ENCODE assay signal across 34 cellular contexts in genomic region chr4:140617494-140618060, GRCh38. TPM values are rescaled to one million over a fixed set of nuclear protein-coding genes. Genes with fewer than 3 reads are reported as not detected.
DNase-seq lines count a peak whose midpoint lies in the region; ATAC-seq and TF ChIP-seq lines count a peak whose summit lies in the region.
"Had no signal": no experiment of that assay in that cellular context is flagged by ENCODE, and none has a peak within 500 bp of the region (broad histone marks: within the 10 kb centered on the region; RNA-seq: fewer than 3 reads in every experiment).

No MANE protein-coding gene starts in this region.

- H3K27me3 ChIP-seq in AG04450 (ENCODE audit: control insufficient read depth, insufficient read depth, low read length) (no peaks in the 10 kb centered on the region), HUES64 (ENCODE audit: insufficient read depth, low read length) (no peaks in the 10 kb centered on the region)
- H3K27me3 ChIP-seq: brain microvascular endothelial cell, MG63, transverse colon had no signal

- no peaks in the 10 kb centered on the region; the same call in 1 of the 2 replicates for H3K36me3 ChIP-seq in HUES64 (ENCODE audit: insufficient read depth, low read length)
- H3K36me3 ChIP-seq: brain microvascular endothelial cell, MG63, transverse colon had no signal

- H3K9me3 ChIP-seq in AG04450 (ENCODE audit: control insufficient read depth, insufficient read depth, low read length): no peaks in the 10 kb centered on the region; the same call in 1 of the 2 replicates
- H3K9me3 ChIP-seq in HUES64 (ENCODE audit: insufficient read depth, low read depth, low read length): no peaks in the 10 kb centered on the region
- H3K9me3 ChIP-seq: MG63, psoas muscle, transverse colon had no signal

- H3K27ac Mint-ChIP-seq in WTC11 (no peak overlapping the region), glutamatergic neuron (ENCODE audit: unreplicated experiment) (no peak overlapping the region)
- H3K27ac Mint-ChIP-seq: activated CD4-positive, alpha-beta memory T cell treated with anti-CD3 and anti-CD28 coated beads, Interleukin-2, amount 10 ng/mL, durations not matched to agents 7 days and 5 days; activated naive CD4-positive, alpha-beta T cell treated with anti-CD3 and anti-CD28 coated beads, Interleukin-2, amount 50 U/mL, for 72 hours; activated T-helper 2 cell treated with anti-CD3 and anti-CD28 coated beads, Interferon-gamma antibody, Interleukin-2, Interleukin-4, amounts not matched to agents 10 μg/mL and 5 μg/mL and 100 μg/mL, durations not matched to agents 14 hours and 24 hours and 36 hours; CD4-positive, alpha-beta memory T cell; stimulated activated effector memory CD8-positive, alpha-beta T cell treated with anti-CD3 and anti-CD28 coated beads, Interleukin-12 subunit alpha, Interleukin-12 subunit beta, amount 100 ng/mL, for 72 hours; T-helper 1 cell treated with Interleukin-12 subunit alpha and Interleukin-12 subunit beta and Interleukin-4 antibody, amounts not matched to agents 30 μg/mL and 1 μg/mL, for 36 hours had no signal

- H3K4me1 Mint-ChIP-seq in WTC11: 0 out of 2 replicates have a peak, but pooled peaks cover 4% of the 10 kb centered on the region
- H3K4me1 Mint-ChIP-seq in glutamatergic neuron (ENCODE audit: low read depth, unreplicated experiment): no peaks in the 10 kb centered on the region
- H3K4me1 Mint-ChIP-seq: activated CD4-positive, alpha-beta memory T cell treated with anti-CD3 and anti-CD28 coated beads, Interleukin-2, amount 10 ng/mL, durations not matched to agents 7 days and 5 days; CD4-positive, alpha-beta memory T cell; stimulated activated effector memory CD8-positive, alpha-beta T cell treated with anti-CD3 and anti-CD28 coated beads, Interleukin-12 subunit alpha, Interleukin-12 subunit beta, amount 100 ng/mL, for 72 hours had no signal

- CTCF ChIA-PET in AG04450 (lab: Charles Lee) (no interaction called here), WTC11 (lab: Charles Lee) (interaction anchor here (0.6 to 1.5 kb wide), 3 partner anchors 22 to 258 kb away, joined by 3 to 5 read pairs (median 3); no protein-coding TSS in a partner anchor), GM10248 (lab: Yijun Ruan, JAX) (interaction anchor here (2.3 kb wide), 1 partner anchor 10 kb away, joined by 6 read pairs; no protein-coding TSS in a partner anchor)

- ATAC-seq in WTC11: peak; percentile 77
- peak; percentile 35 for ATAC-seq in left lobe of liver
- ATAC-seq: activated naive CD4-positive, alpha-beta T cell treated with anti-CD3 and anti-CD28 coated beads, Interleukin-2, amount 50 U/mL, for 72 hours; left ventricle myocardium superior; psoas muscle had no signal

- H3K36me3 Mint-ChIP-seq in WTC11 (no peaks in the 10 kb centered on the region), glutamatergic neuron (ENCODE audit: unreplicated experiment) (no peaks in the 10 kb centered on the region)
- H3K36me3 Mint-ChIP-seq: activated naive CD4-positive, alpha-beta T cell treated with anti-CD3 and anti-CD28 coated beads, Interleukin-2, amount 50 U/mL, for 72 hours; CD4-positive, alpha-beta memory T cell; stimulated activated effector memory CD8-positive, alpha-beta T cell treated with anti-CD3 and anti-CD28 coated beads, Interleukin-12 subunit alpha, Interleukin-12 subunit beta, amount 100 ng/mL, for 72 hours had no signal

- no peak overlapping the region for H3K9ac ChIP-seq in HUES64 (ENCODE audit: low read depth, low read length)

- H3K27me3 Mint-ChIP-seq in WTC11 (ENCODE audit: low read depth) (no peaks in the 10 kb centered on the region), glutamatergic neuron (ENCODE audit: unreplicated experiment) (peaks cover 1% of the 10 kb centered on the region)
- H3K27me3 Mint-ChIP-seq: CD4-positive, alpha-beta memory T cell had no signal

- H3K4me1 ChIP-seq in HUES64 (ENCODE audit: insufficient read depth, low read length): peaks cover 17% of the 10 kb centered on the region
- H3K4me1 ChIP-seq: psoas muscle, transverse colon had no signal

- POLR2A ChIA-PET in AG04450 (lab: Yijun Ruan, JAX): no interaction called here
- POLR2A ChIA-PET in WTC11 (lab: Charles Lee): no interaction called here
- POLR2A ChIA-PET in GM10248 (lab: Yijun Ruan, JAX): no interaction called here

- H3K27ac ChIP-seq in AG04450 (ENCODE audit: low read depth, low read length) (peak overlapping the region; percentile 4), HUES64 (ENCODE audit: low read depth, low read length) (peak overlapping the region; percentile 10; the same call in 1 of the 2 replicates)
- H3K27ac ChIP-seq: brain microvascular endothelial cell, psoas muscle, RWPE1, transverse colon had no signal

- DNase-seq in AG04450 (ENCODE audit: low read depth, low spot score) (no peak), WTC11 (ENCODE audit: low spot score) (no peak), left lobe of liver (ENCODE audit: low spot score) (no peak), glutamatergic neuron (no peak), SW 1271 (lab: John Stamatoyannopoulos, UW) (no peak), GM10248 (ENCODE audit: extremely low spot score) (no peak)
- DNase-seq in stimulated activated CD4-positive, alpha-beta T cell treated with anti-CD3 and anti-CD28 coated beads, Interleukin-1b, Interleukin-23, amount 100 ng/mL, for 48 hours: no peak
- DNase-seq: activated CD4-positive, alpha-beta memory T cell treated with anti-CD3 and anti-CD28 coated beads, Interleukin-2, amount 10 ng/mL, durations not matched to agents 7 days and 5 days; activated CD8-positive, alpha-beta memory T cell treated with anti-CD3 and anti-CD28 coated beads, Interleukin-2, amount 50 U/mL, for 48 hours; amygdala; brain microvascular endothelial cell; CD4-positive, alpha-beta memory T cell; KBM-7; left ventricle myocardium superior; MG63; NCI-H2081; occipital lobe; OCI-M1; stimulated activated CD4-positive, alpha-beta T cell treated with anti-CD3 and anti-CD28 coated beads, Interleukin-15, amount 100 ng/mL, for 24 hours; transverse colon had no signal

- H3K4me3 ChIP-seq in AG04450 (ENCODE audit: low read depth, low read length) (no peak overlapping the region), HUES64 (ENCODE audit: low read length) (no peak overlapping the region)
- H3K4me3 ChIP-seq: MG63, psoas muscle, transverse colon had no signal

- 48% methylated on average over 6 of the region's 6 CpGs for WGBS in HUES64

- no peaks in the 10 kb centered on the region for H3K9me3 Mint-ChIP-seq in WTC11
- no peaks in the 10 kb centered on the region for H3K9me3 Mint-ChIP-seq in glutamatergic neuron (ENCODE audit: unreplicated experiment)
- H3K9me3 Mint-ChIP-seq: activated CD4-positive, alpha-beta memory T cell treated with anti-CD3 and anti-CD28 coated beads, Interleukin-2, amount 10 ng/mL, durations not matched to agents 7 days and 5 days; activated naive CD4-positive, alpha-beta T cell treated with anti-CD3 and anti-CD28 coated beads, Interleukin-2, amount 50 U/mL, for 72 hours; activated T-helper 2 cell treated with anti-CD3 and anti-CD28 coated beads, Interferon-gamma antibody, Interleukin-2, Interleukin-4, amounts not matched to agents 10 μg/mL and 5 μg/mL and 100 μg/mL, durations not matched to agents 14 hours and 24 hours and 36 hours; CD4-positive, alpha-beta memory T cell; stimulated activated effector memory CD8-positive, alpha-beta T cell treated with anti-CD3 and anti-CD28 coated beads, Interleukin-12 subunit alpha, Interleukin-12 subunit beta, amount 100 ng/mL, for 72 hours; T-helper 1 cell treated with Interleukin-12 subunit alpha and Interleukin-12 subunit beta and Interleukin-4 antibody, amounts not matched to agents 30 μg/mL and 1 μg/mL, for 36 hours had no signal

- no peak for TF ChIP-seq CTCF in AG04450 (IDR thresholded peaks at IDR 0.05; ENCODE audit: low read depth, low read length)
- TF ChIP-seq CTCF in WTC11 (IDR thresholded peaks at IDR 0.05): no peak
- TF ChIP-seq CTCF in glutamatergic neuron (IDR thresholded peaks at IDR 0.05; ENCODE audit: partially characterized antibody, unreplicated experiment): no peak
- no peak for TF ChIP-seq CTCF in GM10248 (IDR thresholded peaks at IDR 0.05; ENCODE audit: control extremely low read depth, extremely low read depth, low read depth, missing control alignments)

- H3K4me3 Mint-ChIP-seq in WTC11 (no peak overlapping the region), glutamatergic neuron (ENCODE audit: unreplicated experiment) (no peak overlapping the region)
- H3K4me3 Mint-ChIP-seq: activated CD4-positive, alpha-beta memory T cell treated with anti-CD3 and anti-CD28 coated beads, Interleukin-2, amount 10 ng/mL, durations not matched to agents 7 days and 5 days; CD4-positive, alpha-beta memory T cell; stimulated activated effector memory CD8-positive, alpha-beta T cell treated with anti-CD3 and anti-CD28 coated beads, Interleukin-12 subunit alpha, Interleukin-12 subunit beta, amount 100 ng/mL, for 72 hours; T-helper 1 cell treated with Interleukin-12 subunit alpha and Interleukin-12 subunit beta and Interleukin-4 antibody, amounts not matched to agents 30 μg/mL and 1 μg/mL, for 36 hours had no signal

TF ChIP-seq in WTC11, 78 proteins besides CTCF, POLR2A, EP300 and RAD21 (continues in another document):
- TF ChIP-seq, protein P1, sequence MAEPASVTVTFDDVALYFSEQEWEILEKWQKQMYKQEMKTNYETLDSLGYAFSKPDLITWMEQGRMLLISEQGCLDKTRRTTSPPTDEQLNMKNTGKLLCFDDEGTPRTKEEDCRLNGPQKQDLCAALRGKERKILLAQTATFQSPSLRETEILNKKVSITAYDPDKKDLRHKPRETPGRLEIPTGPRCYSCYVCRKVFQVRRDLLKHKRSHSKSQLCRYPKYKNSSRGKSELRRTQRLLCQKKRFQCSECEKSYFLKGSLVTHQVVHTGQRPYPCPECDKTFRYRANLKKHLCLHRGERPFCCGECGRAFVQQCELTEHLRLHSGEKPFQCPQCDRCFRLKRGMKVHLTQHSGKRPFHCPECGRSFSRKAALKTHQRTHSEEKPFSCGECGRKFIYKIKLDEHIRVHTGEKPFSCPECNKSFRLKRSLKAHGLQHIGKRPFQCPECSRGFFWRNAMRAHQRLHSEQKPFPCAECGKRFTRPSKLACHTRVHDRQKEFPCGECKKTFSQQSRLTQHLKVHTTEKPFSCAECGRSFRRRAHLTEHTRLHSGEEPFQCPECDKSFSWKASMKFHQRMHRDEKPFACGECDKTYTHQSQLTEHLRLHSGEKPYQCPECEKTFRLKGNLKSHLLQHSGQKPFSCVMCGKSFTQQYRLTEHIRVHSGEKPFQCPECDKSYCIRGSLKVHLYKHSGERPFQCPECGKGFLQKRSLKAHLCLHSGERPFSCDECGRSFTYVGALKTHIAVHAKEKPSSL (CRISPR knock-in tag; conservative IDR thresholded peaks at IDR 0.05): no peak

RNA-seq across cellular contexts. Expression of gene UCP1, which starts 48.8 kb away (rescaled TPM):
- not detected in 2 replicates for polyA plus RNA-seq in AG04450 (2011; rRNA removed)
- polyA minus RNA-seq in AG04450 (2011; rRNA and poly(A)+ RNA removed): not detected in 2 replicates
- polyA plus RNA-seq in HUES64 (2013, experiment 1 of 2): 0.15 TPM
- 0.25 TPM for polyA plus RNA-seq in HUES64 (2013, experiment 2 of 2)
- total RNA-seq in WTC11 (2021) (0.15 to 0.73 TPM (median 0.48 TPM) in 3 replicates), left lobe of liver (not detected), glutamatergic neuron (ENCODE audit: unreplicated experiment) (not detected)
- total RNA-seq: A673; activated CD4-positive, alpha-beta memory T cell treated with anti-CD3 and anti-CD28 coated beads, Interleukin-2, amount 10 ng/mL, durations not matched to agents 7 days and 5 days; activated naive CD4-positive, alpha-beta T cell treated with anti-CD3 and anti-CD28 coated beads, Interleukin-2, amount 50 U/mL, for 72 hours; activated T-helper 2 cell treated with anti-CD3 and anti-CD28 coated beads, Interferon-gamma antibody, Interleukin-2, Interleukin-4, amounts not matched to agents 10 μg/mL and 5 μg/mL and 100 μg/mL, durations not matched to agents 14 hours and 24 hours and 36 hours; CD4-positive, alpha-beta memory T cell; cerebellum; fibroblast of lung; HT1080; left ventricle myocardium superior; NCI-H460; occipital lobe; psoas muscle; SK-MEL-5; subcutaneous adipose tissue; transverse colon had no signal
- polyA plus RNA-seq: CD4-positive, alpha-beta memory T cell; fibroblast of lung had no signal
